Comparison of ENCODE assay signal across 1 cellular context in genomic region chr14:37650356-37651037, GRCh38.
A peak's percentile ranks its signal among the peaks of the same experiment; 100 is the strongest.
TF ChIP-seq lines count a peak whose summit lies in the region.

No MANE protein-coding gene starts in this region.

TF ChIP-seq in HepG2, 621 proteins besides CTCF, POLR2A, EP300 and RAD21 (continued from another document and continues in another):
- TF ChIP-seq DRAP1 (CRISPR knock-in tag; IDR thresholded peaks at IDR 0.05), result peak; percentile 60; the same call in 1 of the 2 replicates
- 0 out of 2 replicates have a peak, but pooled peaks have one; percentile 23 for TF ChIP-seq SP140L (CRISPR knock-in tag; IDR thresholded peaks at IDR 0.05; ENCODE audit: borderline replicate concordance)
- peak; percentile 63 for TF ChIP-seq SAP130 (CRISPR knock-in tag; IDR thresholded peaks at IDR 0.05; ENCODE audit: low read depth)
- TF ChIP-seq ZNF496 (CRISPR knock-in tag; IDR thresholded peaks at IDR 0.05; ENCODE audit: insufficient replicate concordance), result no peak
- no peak for TF ChIP-seq XRCC5 (optimal IDR thresholded peaks at IDR 0.05; ENCODE audit: low read length)
- no peak for TF ChIP-seq GABPA (IDR thresholded peaks at IDR 0.05; ENCODE audit: low read depth, low read length)
- TF ChIP-seq GABPA (CRISPR knock-in tag; IDR thresholded peaks at IDR 0.05; ENCODE audit: low read depth), result no peak
- no peak for TF ChIP-seq MLXIP (CRISPR knock-in tag; IDR thresholded peaks at IDR 0.05; ENCODE audit: borderline replicate concordance)
- no peak for TF ChIP-seq ZNF562 (CRISPR knock-in tag; IDR thresholded peaks at IDR 0.05; ENCODE audit: borderline replicate concordance)
- TF ChIP-seq RXRB (CRISPR knock-in tag; IDR thresholded peaks at IDR 0.05; ENCODE audit: borderline replicate concordance), result peak; percentile 34; the same call in 1 of the 2 replicates
- TF ChIP-seq TARDBP (CRISPR knock-in tag; IDR thresholded peaks at IDR 0.05), result peak; percentile 53; the same call in 1 of the 2 replicates
- no peak for TF ChIP-seq ONECUT2 (CRISPR knock-in tag; IDR thresholded peaks at IDR 0.05)
- peak; percentile 70; the same call in 1 of the 2 replicates for TF ChIP-seq ZNF414 (CRISPR knock-in tag; IDR thresholded peaks at IDR 0.05)
- TF ChIP-seq ZEB1 (IDR thresholded peaks at IDR 0.05; ENCODE audit: insufficient replicate concordance, low read depth), result peak; percentile 20
- peak; percentile 90 for TF ChIP-seq FOXA3 (CRISPR knock-in tag; IDR thresholded peaks at IDR 0.05)
- 0 out of 2 replicates have a peak, but pooled peaks have one; percentile 12 for TF ChIP-seq SP5 (CRISPR knock-in tag; IDR thresholded peaks at IDR 0.05; ENCODE audit: borderline replicate concordance, low read depth)
- peak; percentile 30; the same call in 1 of the 2 replicates for TF ChIP-seq ZNF652 (CRISPR knock-in tag; IDR thresholded peaks at IDR 0.05; ENCODE audit: borderline replicate concordance, low read depth)
- TF ChIP-seq GFI1 (CRISPR knock-in tag; IDR thresholded peaks at IDR 0.05; ENCODE audit: borderline replicate concordance), result 0 out of 2 replicates have a peak, but pooled peaks have one; percentile 12
- peak; percentile 71 for TF ChIP-seq ARID5B (CRISPR knock-in tag; IDR thresholded peaks at IDR 0.05)
- 0 out of 2 replicates have a peak, but pooled peaks have one; percentile 31 for TF ChIP-seq GMEB1 (CRISPR knock-in tag; IDR thresholded peaks at IDR 0.05; ENCODE audit: borderline replicate concordance)
- TF ChIP-seq BORCS8-MEF2B (CRISPR knock-in tag; IDR thresholded peaks at IDR 0.05), result no peak
- no peak for TF ChIP-seq BATF2 (CRISPR knock-in tag; IDR thresholded peaks at IDR 0.05)
- peak; percentile 98 for TF ChIP-seq IRF2 (CRISPR knock-in tag; IDR thresholded peaks at IDR 0.05)
- no peak for TF ChIP-seq ZBTB44 (CRISPR knock-in tag; IDR thresholded peaks at IDR 0.05)
- TF ChIP-seq FOXK2 (IDR thresholded peaks at IDR 0.05), result peak; percentile 41; the same call in 1 of the 2 replicates
- no peak for TF ChIP-seq NFYB (CRISPR knock-in tag; IDR thresholded peaks at IDR 0.05)
- no peak for TF ChIP-seq ZNF276 (CRISPR knock-in tag; IDR thresholded peaks at IDR 0.05; ENCODE audit: low read depth)
- peak; percentile 69 for TF ChIP-seq RARA (CRISPR knock-in tag; IDR thresholded peaks at IDR 0.05)
- peak; percentile 47; the same call in 1 of the 2 replicates for TF ChIP-seq ZFX (CRISPR knock-in tag; IDR thresholded peaks at IDR 0.05; ENCODE audit: low read depth)
- peak; percentile 59; the same call in 1 of the 2 replicates for TF ChIP-seq PPARG (CRISPR knock-in tag; conservative IDR thresholded peaks at IDR 0.05)
- TF ChIP-seq SOX5 (CRISPR knock-in tag; IDR thresholded peaks at IDR 0.05; ENCODE audit: borderline replicate concordance), result peak; percentile 74
- no peak for TF ChIP-seq POLR2AphosphoS5 (IDR thresholded peaks at IDR 0.05; ENCODE audit: low read depth, low read length)
- no peak for TF ChIP-seq HINFP (CRISPR knock-in tag; IDR thresholded peaks at IDR 0.05; ENCODE audit: low read depth)
- TF ChIP-seq FOXP4 (CRISPR knock-in tag; IDR thresholded peaks at IDR 0.05), result peak; percentile 75
- TF ChIP-seq AGO2 (optimal IDR thresholded peaks at IDR 0.05; ENCODE audit: low read depth, low read length), result no peak
- TF ChIP-seq ARID3A (IDR thresholded peaks at IDR 0.05; ENCODE audit: low read depth, low read length), result 0 out of 2 replicates have a peak, but pooled peaks have one; percentile 27
- TF ChIP-seq ZNF292 (CRISPR knock-in tag; IDR thresholded peaks at IDR 0.05; ENCODE audit: borderline replicate concordance, low read depth), result peak; percentile 78; the same call in 1 of the 2 replicates
- TF ChIP-seq HDAC2 (CRISPR knock-in tag; IDR thresholded peaks at IDR 0.05), result peak; percentile 50
- peak; percentile 39; the same call in 1 of the 2 replicates for TF ChIP-seq ZNF607 (CRISPR knock-in tag; IDR thresholded peaks at IDR 0.05; ENCODE audit: borderline replicate concordance)
